19 cellular contexts compared by ENCODE assay signal in the genomic region with DNA sequence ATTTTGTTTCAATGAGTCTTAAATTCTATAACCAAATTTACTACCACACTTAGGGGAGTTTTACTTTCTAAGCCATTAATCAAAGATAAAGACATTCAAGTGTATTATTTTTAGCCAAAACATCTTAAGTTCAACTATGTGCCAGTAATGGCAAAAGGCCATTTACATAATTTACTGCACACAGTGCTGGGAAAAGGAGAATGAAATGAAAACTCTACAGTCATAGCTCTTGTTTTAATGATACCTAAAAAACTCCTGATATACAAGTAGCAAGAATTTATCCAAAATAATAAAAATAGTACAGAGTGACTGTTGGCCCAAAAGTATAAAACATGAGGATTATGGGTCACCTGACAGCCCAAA. TPM values are rescaled to one million over a fixed set of nuclear protein-coding genes. Genes with fewer than 3 reads are reported as not detected.
A peak's percentile ranks its signal among the peaks of the same experiment; 100 is the strongest.
DNase-seq lines count a peak whose midpoint lies in the region; ATAC-seq and TF ChIP-seq lines count a peak whose summit lies in the region.
"Had no signal": no experiment of that assay in that cellular context is flagged by ENCODE, and none has a peak within 500 bp of the region (broad histone marks: within the 10 kb centered on the region; RNA-seq: fewer than 3 reads in every experiment).

No MANE protein-coding gene starts in this region.

- H3K27ac Mint-ChIP-seq in brain: peak overlapping the region in 3 of 5 experiments; percentile 44 to 87 (median 61)
- H3K27ac Mint-ChIP-seq: activated CD8-positive, alpha-beta T cell treated with anti-CD3 and anti-CD28 coated beads, Interleukin-2, amount 10 ng/mL, durations not matched to agents 7 days and 5 days; progenitor cell of endocrine pancreas; stimulated activated naive CD8-positive, alpha-beta T cell treated with anti-CD3 and anti-CD28 coated beads, Interleukin-15, Interleukin-2, amounts not matched to agents 100 ng/mL and 50 ng/mL, for 24 hours; T-helper 2 cell treated with Interferon-gamma antibody and Interleukin-4, amounts not matched to agents 5 μg/mL and 100 μg/mL, for 36 hours had no signal

- H3K4me3 Mint-ChIP-seq in brain: no peak overlapping the region
- H3K4me3 Mint-ChIP-seq: activated CD8-positive, alpha-beta T cell treated with anti-CD3 and anti-CD28 coated beads, Interleukin-2, amount 10 ng/mL, durations not matched to agents 7 days and 5 days; CD4-positive, alpha-beta memory T cell; stimulated activated naive CD8-positive, alpha-beta T cell treated with anti-CD3 and anti-CD28 coated beads, Interleukin-15, Interleukin-2, amounts not matched to agents 100 ng/mL and 50 ng/mL, for 24 hours; T-helper 2 cell treated with Interferon-gamma antibody and Interleukin-4, amounts not matched to agents 5 μg/mL and 100 μg/mL, for 36 hours had no signal

- intact Hi-C loops in Right ventricle myocardium superior (cut with DNase I): no loop called here
- intact Hi-C loops in left ventricle myocardium superior (cut with micrococcal nuclease): loop anchor here (10.0 kb wide), 1 partner anchor 304 kb away; no protein-coding TSS in a partner anchor

- TF ChIP-seq CTCF in brain (conservative IDR thresholded peaks at IDR 0.05): no peak

- peaks cover 3% of the 10 kb centered on the region for H3K4me1 Mint-ChIP-seq in brain
- H3K4me1 Mint-ChIP-seq: CD4-positive, alpha-beta memory T cell had no signal

- ATAC-seq in Right ventricle myocardium superior (ENCODE audit: poor library complexity): peak; percentile 28
- ATAC-seq in left ventricle myocardium superior: no peak
- ATAC-seq: activated CD8-positive, alpha-beta T cell treated with anti-CD3 and anti-CD28 coated beads, Interleukin-2, amount 10 ng/mL, durations not matched to agents 7 days and 5 days had no signal

- H3K27ac ChIP-seq in layer of hippocampus (ENCODE audit: low read depth, low read length): peak overlapping the region; percentile 68
- H3K27ac ChIP-seq in substantia nigra (ENCODE audit: low read depth, low read length, poor library complexity, severe bottlenecking): peak overlapping the region; percentile 88

- H3K27me3 ChIP-seq in layer of hippocampus (ENCODE audit: control insufficient read depth, insufficient read depth, low read length): no peaks in the 10 kb centered on the region

- peaks cover 59% of the 10 kb centered on the region for H3K36me3 Mint-ChIP-seq in brain

- H3K9me3 Mint-ChIP-seq in brain: no peaks in the 10 kb centered on the region
- H3K9me3 Mint-ChIP-seq: CD4-positive, alpha-beta memory T cell; stimulated activated naive CD8-positive, alpha-beta T cell treated with anti-CD3 and anti-CD28 coated beads, Interleukin-15, Interleukin-2, amounts not matched to agents 100 ng/mL and 50 ng/mL, for 24 hours; T-helper 2 cell treated with Interferon-gamma antibody and Interleukin-4, amounts not matched to agents 5 μg/mL and 100 μg/mL, for 36 hours had no signal

- H3K27me3 Mint-ChIP-seq in brain: no peaks in the 10 kb centered on the region
- H3K27me3 Mint-ChIP-seq: CD4-positive, alpha-beta memory T cell; progenitor cell of endocrine pancreas; stimulated activated naive CD8-positive, alpha-beta T cell treated with anti-CD3 and anti-CD28 coated beads, Interleukin-15, Interleukin-2, amounts not matched to agents 100 ng/mL and 50 ng/mL, for 24 hours had no signal

- no peak for DNase-seq in Right ventricle myocardium superior
- DNase-seq in left ventricle myocardium superior: no peak
- DNase-seq in substantia nigra (lab: John Stamatoyannopoulos, UW): no peak
- no peak for DNase-seq in activated gamma-delta T cell treated with Interleukin-2 at 50 U/mL for 16 hours
- no peak for DNase-seq in COLO668 (lab: John Stamatoyannopoulos, UW; ENCODE audit: unreplicated experiment)
- no peak for DNase-seq in NCI-H345 (lab: John Stamatoyannopoulos, UW)
- DNase-seq: activated CD8-positive, alpha-beta T cell treated with anti-CD3 and anti-CD28 coated beads, Interleukin-2, amount 10 ng/mL, durations not matched to agents 7 days and 5 days; activated gamma-delta T cell; CD4-positive, alpha-beta memory T cell; EL; Kasumi-1; NCI-H1436 treated with DMSO at 0.1 percent for 48 hours; RPMI8226; trophoblast cell had no signal

RNA-seq across cellular contexts. Expression of a gene that starts 42.4 kb away (rescaled TPM):
- total RNA-seq in Right ventricle myocardium superior (43.1 TPM), left ventricle myocardium superior (49.8 TPM)
- polyA plus RNA-seq in brain (ENCODE audit: insufficient read depth, low read depth, low replicate concordance): 76.7 TPM
